8 cellular contexts compared by ENCODE assay signal in the genomic region with DNA sequence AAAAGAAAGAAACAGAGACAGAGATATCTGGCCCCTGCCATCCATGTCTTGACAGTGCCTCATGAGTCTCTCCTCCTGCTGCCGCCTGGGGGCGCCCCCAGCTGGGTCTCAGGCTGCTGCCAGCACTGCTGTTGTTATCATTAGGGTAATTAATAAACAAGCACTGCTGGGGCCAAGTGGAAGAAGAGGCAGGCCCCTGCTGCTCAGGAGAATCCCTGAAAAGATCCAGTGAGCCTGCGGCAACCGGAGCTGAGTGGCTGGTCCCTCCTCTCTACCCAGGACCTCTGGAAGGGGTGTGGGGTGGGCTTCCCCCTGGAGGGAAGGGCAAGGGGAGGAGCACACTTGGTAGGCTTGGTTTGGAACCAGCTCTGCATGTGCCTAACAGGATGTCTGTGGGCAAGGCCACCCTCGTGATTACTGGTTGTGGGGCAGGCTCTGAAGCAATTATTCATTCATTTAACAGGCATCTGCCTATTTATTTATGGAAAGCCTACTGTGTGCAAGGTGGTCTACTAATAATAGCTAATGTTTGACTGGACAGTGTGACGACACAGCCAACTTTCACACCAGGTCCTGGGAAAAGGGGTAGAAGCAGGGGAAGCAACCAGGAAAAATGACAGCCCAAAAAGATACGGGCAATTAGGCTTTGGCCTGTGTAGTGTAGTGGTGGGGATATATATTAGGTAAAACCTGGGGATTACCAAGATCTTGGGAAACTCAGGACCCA. TPM values are rescaled to one million over a fixed set of nuclear protein-coding genes. Genes with fewer than 3 reads are reported as not detected.
DNase-seq lines count a peak whose midpoint lies in the region; ATAC-seq, FAIRE-seq and TF ChIP-seq lines count a peak whose summit lies in the region.

No MANE protein-coding gene starts in this region.

- no peaks in the 10 kb centered on the region for H3K9me3 Mint-ChIP-seq in WTC11

- DNase-seq in C1 segment of cervical spinal cord (lab: John Stamatoyannopoulos, UW) (peak in 12 of 14 donors; percentile 54 to 93 (median 79)), NCI-H2196 (lab: John Stamatoyannopoulos, UW; ENCODE audit: unreplicated experiment) (peak; percentile 56), WTC11 (ENCODE audit: low spot score) (peak; percentile 76), bronchial epithelial cell (ENCODE audit: low read depth) (peak; percentile 51), iris pigment epithelial cell (ENCODE audit: low read depth) (peak; percentile 74)
- DNase-seq in stimulated activated CD4-positive, alpha-beta T cell treated with anti-CD3 and anti-CD28 coated beads, Interleukin-12 subunit alpha, Interleukin-12 subunit beta, amount 100 ng/mL, for 48 hours (ENCODE audit: low read depth in 2 of 3, low spot score in 1 of 3): peak; percentile 56 to 61 (median 57)

- no peaks in the 10 kb centered on the region; the same call in 1 of the 2 replicates for H3K27me3 Mint-ChIP-seq in WTC11 (ENCODE audit: low read depth)

- POLR2A ChIA-PET in WTC11 (lab: Charles Lee): interaction anchor here (0.7 to 2.6 kb wide), 5 partner anchors 10 to 46 kb away, joined by 4 to 20 read pairs (median 7); a partner anchor contains a TSS

- peaks cover 46% of the 10 kb centered on the region for H3K4me1 Mint-ChIP-seq in WTC11

- no peaks in the 10 kb centered on the region for H3K36me3 ChIP-seq in bronchial epithelial cell (ENCODE audit: control insufficient read depth, insufficient read depth, low read length)

- H3K4me3 Mint-ChIP-seq in WTC11: peak overlapping the region; percentile 80

- no peak for FAIRE-seq in bronchial epithelial cell (lab: Jason Lieb, UNC)

- H3K4me3 ChIP-seq in bronchial epithelial cell (ENCODE audit: low read depth, low read length): no peak overlapping the region

- H3K36me3 Mint-ChIP-seq in WTC11: peaks cover 4% of the 10 kb centered on the region; the same call in 1 of the 2 replicates

- peak; percentile 80 for TF ChIP-seq CTCF in WTC11 (IDR thresholded peaks at IDR 0.05)
- peak; percentile 89 for TF ChIP-seq CTCF in bronchial epithelial cell (IDR thresholded peaks at IDR 0.05; ENCODE audit: insufficient read depth, low read length, severe bottlenecking)

- H3K27me3 ChIP-seq in bronchial epithelial cell (ENCODE audit: control insufficient read depth, insufficient read depth, low read length): peaks cover 3% of the 10 kb centered on the region

- ATAC-seq in GM21786 (IDR thresholded peaks at IDR 0.05; ENCODE audit: unreplicated experiment): peak; percentile 64
- peak; percentile 75 for ATAC-seq in WTC11
- no peak for ATAC-seq in HG03442 (IDR thresholded peaks at IDR 0.05; ENCODE audit: unreplicated experiment)

- CTCF ChIA-PET in WTC11 (lab: Charles Lee): interaction anchor here (0.6 to 3.5 kb wide), 42 partner anchors 9 to 691 kb away, joined by 3 to 38 read pairs (median 4); a partner anchor contains a TSS

- peak overlapping the region; percentile 81 for H3K27ac Mint-ChIP-seq in WTC11

TF ChIP-seq in WTC11, 78 proteins besides CTCF, POLR2A, EP300 and RAD21:
- TF ChIP-seq NFE2L1 (CRISPR knock-in tag; IDR thresholded peaks at IDR 0.05): no peak
- TF ChIP-seq ZNF423 (CRISPR knock-in tag; IDR thresholded peaks at IDR 0.05): peak; percentile 9; the same call in 1 of the 2 replicates
- TF ChIP-seq, protein P1, sequence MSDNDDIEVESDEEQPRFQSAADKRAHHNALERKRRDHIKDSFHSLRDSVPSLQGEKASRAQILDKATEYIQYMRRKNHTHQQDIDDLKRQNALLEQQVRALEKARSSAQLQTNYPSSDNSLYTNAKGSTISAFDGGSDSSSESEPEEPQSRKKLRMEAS (CRISPR knock-in tag; IDR thresholded peaks at IDR 0.05): peak; percentile 58
- TF ChIP-seq, protein P2, sequence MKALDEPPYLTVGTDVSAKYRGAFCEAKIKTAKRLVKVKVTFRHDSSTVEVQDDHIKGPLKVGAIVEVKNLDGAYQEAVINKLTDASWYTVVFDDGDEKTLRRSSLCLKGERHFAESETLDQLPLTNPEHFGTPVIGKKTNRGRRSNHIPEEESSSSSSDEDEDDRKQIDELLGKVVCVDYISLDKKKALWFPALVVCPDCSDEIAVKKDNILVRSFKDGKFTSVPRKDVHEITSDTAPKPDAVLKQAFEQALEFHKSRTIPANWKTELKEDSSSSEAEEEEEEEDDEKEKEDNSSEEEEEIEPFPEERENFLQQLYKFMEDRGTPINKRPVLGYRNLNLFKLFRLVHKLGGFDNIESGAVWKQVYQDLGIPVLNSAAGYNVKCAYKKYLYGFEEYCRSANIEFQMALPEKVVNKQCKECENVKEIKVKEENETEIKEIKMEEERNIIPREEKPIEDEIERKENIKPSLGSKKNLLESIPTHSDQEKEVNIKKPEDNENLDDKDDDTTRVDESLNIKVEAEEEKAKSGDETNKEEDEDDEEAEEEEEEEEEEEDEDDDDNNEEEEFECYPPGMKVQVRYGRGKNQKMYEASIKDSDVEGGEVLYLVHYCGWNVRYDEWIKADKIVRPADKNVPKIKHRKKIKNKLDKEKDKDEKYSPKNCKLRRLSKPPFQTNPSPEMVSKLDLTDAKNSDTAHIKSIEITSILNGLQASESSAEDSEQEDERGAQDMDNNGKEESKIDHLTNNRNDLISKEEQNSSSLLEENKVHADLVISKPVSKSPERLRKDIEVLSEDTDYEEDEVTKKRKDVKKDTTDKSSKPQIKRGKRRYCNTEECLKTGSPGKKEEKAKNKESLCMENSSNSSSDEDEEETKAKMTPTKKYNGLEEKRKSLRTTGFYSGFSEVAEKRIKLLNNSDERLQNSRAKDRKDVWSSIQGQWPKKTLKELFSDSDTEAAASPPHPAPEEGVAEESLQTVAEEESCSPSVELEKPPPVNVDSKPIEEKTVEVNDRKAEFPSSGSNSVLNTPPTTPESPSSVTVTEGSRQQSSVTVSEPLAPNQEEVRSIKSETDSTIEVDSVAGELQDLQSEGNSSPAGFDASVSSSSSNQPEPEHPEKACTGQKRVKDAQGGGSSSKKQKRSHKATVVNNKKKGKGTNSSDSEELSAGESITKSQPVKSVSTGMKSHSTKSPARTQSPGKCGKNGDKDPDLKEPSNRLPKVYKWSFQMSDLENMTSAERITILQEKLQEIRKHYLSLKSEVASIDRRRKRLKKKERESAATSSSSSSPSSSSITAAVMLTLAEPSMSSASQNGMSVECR (CRISPR knock-in tag; IDR thresholded peaks at IDR 0.05; ENCODE audit: borderline replicate concordance): no peak; the same call in 1 of the 2 replicates
- peak; percentile 27; the same call in 1 of the 2 replicates for TF ChIP-seq FOXK1 (CRISPR knock-in tag; IDR thresholded peaks at IDR 0.05)
- no peak for TF ChIP-seq RELA (CRISPR knock-in tag; IDR thresholded peaks at IDR 0.05; ENCODE audit: borderline replicate concordance)
- TF ChIP-seq, protein P3, sequence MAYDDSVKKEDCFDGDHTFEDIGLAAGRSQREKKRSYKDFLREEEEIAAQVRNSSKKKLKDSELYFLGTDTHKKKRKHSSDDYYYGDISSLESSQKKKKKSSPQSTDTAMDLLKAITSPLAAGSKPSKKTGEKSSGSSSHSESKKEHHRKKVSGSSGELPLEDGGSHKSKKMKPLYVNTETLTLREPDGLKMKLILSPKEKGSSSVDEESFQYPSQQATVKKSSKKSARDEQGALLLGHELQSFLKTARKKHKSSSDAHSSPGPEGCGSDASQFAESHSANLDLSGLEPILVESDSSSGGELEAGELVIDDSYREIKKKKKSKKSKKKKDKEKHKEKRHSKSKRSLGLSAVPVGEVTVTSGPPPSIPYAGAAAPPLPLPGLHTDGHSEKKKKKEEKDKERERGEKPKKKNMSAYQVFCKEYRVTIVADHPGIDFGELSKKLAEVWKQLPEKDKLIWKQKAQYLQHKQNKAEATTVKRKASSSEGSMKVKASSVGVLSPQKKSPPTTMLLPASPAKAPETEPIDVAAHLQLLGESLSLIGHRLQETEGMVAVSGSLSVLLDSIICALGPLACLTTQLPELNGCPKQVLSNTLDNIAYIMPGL (CRISPR knock-in tag; IDR thresholded peaks at IDR 0.05): 0 out of 2 replicates have a peak, but pooled peaks have one; percentile 11
- no peak for TF ChIP-seq NR2C2 (CRISPR knock-in tag; IDR thresholded peaks at IDR 0.05)
- TF ChIP-seq, protein P4, sequence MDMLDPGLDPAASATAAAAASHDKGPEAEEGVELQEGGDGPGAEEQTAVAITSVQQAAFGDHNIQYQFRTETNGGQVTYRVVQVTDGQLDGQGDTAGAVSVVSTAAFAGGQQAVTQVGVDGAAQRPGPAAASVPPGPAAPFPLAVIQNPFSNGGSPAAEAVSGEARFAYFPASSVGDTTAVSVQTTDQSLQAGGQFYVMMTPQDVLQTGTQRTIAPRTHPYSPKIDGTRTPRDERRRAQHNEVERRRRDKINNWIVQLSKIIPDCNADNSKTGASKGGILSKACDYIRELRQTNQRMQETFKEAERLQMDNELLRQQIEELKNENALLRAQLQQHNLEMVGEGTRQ (CRISPR knock-in tag; IDR thresholded peaks at IDR 0.05): 0 out of 2 replicates have a peak, but pooled peaks have one; percentile 6
- peak; percentile 58; the same call in 1 of the 2 replicates for TF ChIP-seq ETV6 (CRISPR knock-in tag; IDR thresholded peaks at IDR 0.05)

RNA-seq across cellular contexts. Expression of a gene that starts 1.2 kb away (rescaled TPM):
- 87.9 to 98.0 TPM (median 89.6 TPM) in 3 replicates for total RNA-seq in WTC11 (2021)
- 3.9 and 11.4 TPM in 2 replicates for total RNA-seq in bronchial epithelial cell

RNA-seq across cellular contexts. Expression of a gene that starts 13.8 kb away (rescaled TPM):
- total RNA-seq in WTC11 (2021) (102 to 123 TPM (median 103 TPM) in 3 replicates), bronchial epithelial cell (10.3 and 12.0 TPM in 2 replicates)

RNA-seq across cellular contexts. Expression of a gene that starts 44.2 kb away (rescaled TPM):
- total RNA-seq in WTC11 (2021): 0.27 to 0.66 TPM (median 0.53 TPM) in 3 replicates
- 0.13 TPM in 1 of 2 replicates, not detected in the other for total RNA-seq in bronchial epithelial cell
